1 cellular context compared by ENCODE assay signal in the genomic region with DNA sequence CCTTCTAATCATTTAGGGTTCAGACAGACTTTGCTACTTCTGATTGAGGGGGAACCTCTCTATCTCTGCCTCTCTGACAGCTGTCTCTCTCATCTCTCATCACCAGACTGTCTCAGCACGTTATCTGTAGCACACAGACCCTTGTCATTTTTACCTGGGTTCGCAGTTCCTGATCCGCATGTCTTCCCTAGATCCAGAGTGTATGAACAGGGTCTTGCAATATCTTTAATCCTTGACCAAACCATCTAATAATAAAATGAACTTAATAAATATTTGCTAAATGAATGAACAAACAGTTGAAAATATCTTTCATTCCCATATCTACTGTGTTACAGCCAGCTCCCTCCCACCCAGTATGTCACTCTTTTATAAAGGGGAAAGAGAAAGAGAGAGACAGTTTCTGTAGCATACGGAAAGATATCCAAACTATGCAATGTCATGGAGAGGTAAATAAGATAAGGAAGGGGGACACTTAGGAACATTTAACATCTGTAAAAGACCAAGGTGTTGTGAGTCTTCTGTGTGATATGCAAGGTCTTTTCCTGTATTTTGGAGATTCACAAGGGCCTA.
TF ChIP-seq lines count a peak whose summit lies in the region.

No MANE protein-coding gene starts in this region.

TF ChIP-seq in K562, 482 proteins besides CTCF, POLR2A, EP300 and RAD21 (continued from another document):
- TF ChIP-seq MTA3 (IDR thresholded peaks at IDR 0.05; ENCODE audit: borderline replicate concordance), result 0 out of 2 replicates have a peak, but pooled peaks have one; percentile 19
- no peak for TF ChIP-seq ZBTB1 (CRISPR knock-in tag; IDR thresholded peaks at IDR 0.05; ENCODE audit: borderline replicate concordance, low read depth)
- peak; percentile 87 for TF ChIP-seq SMAD4 (CRISPR knock-in tag; conservative IDR thresholded peaks at IDR 0.05)
- TF ChIP-seq, protein P1, sequence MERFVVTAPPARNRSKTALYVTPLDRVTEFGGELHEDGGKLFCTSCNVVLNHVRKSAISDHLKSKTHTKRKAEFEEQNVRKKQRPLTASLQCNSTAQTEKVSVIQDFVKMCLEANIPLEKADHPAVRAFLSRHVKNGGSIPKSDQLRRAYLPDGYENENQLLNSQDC (CRISPR knock-in tag; IDR thresholded peaks at IDR 0.05), result no peak; the same call in 1 of the 2 replicates
- TF ChIP-seq L3MBTL2 (IDR thresholded peaks at IDR 0.05), result no peak
- no peak for TF ChIP-seq POLR2B (IDR thresholded peaks at IDR 0.05; ENCODE audit: low read depth, partially characterized antibody)
- peak; percentile 77 to 92; a peak in 2 of 4 replicates for TF ChIP-seq ARNT (IDR thresholded peaks at IDR 0.05)
- peak; percentile 39; the same call in 1 of the 2 replicates for TF ChIP-seq MAFK (IDR thresholded peaks at IDR 0.05; ENCODE audit: low read length)
- TF ChIP-seq ZNF263 (CRISPR knock-in tag; IDR thresholded peaks at IDR 0.05; ENCODE audit: borderline replicate concordance), result no peak
- no peak for TF ChIP-seq KDM5B (IDR thresholded peaks at IDR 0.05; ENCODE audit: insufficient replicate concordance, low read depth, low read length)
- TF ChIP-seq NCOA1 (IDR thresholded peaks at IDR 0.05; ENCODE audit: low read depth), result peak; percentile 81; the same call in 1 of the 2 replicates
- peak; percentile 94; the same call in 1 of the 2 replicates for TF ChIP-seq POLR2AphosphoS5 (IDR thresholded peaks at IDR 0.05; ENCODE audit: control insufficient read depth, insufficient read depth, low read depth, low read length)
- TF ChIP-seq EZH2 (IDR thresholded peaks at IDR 0.05; ENCODE audit: borderline replicate concordance, low read depth, low read length), result no peak
- TF ChIP-seq, protein P2, sequence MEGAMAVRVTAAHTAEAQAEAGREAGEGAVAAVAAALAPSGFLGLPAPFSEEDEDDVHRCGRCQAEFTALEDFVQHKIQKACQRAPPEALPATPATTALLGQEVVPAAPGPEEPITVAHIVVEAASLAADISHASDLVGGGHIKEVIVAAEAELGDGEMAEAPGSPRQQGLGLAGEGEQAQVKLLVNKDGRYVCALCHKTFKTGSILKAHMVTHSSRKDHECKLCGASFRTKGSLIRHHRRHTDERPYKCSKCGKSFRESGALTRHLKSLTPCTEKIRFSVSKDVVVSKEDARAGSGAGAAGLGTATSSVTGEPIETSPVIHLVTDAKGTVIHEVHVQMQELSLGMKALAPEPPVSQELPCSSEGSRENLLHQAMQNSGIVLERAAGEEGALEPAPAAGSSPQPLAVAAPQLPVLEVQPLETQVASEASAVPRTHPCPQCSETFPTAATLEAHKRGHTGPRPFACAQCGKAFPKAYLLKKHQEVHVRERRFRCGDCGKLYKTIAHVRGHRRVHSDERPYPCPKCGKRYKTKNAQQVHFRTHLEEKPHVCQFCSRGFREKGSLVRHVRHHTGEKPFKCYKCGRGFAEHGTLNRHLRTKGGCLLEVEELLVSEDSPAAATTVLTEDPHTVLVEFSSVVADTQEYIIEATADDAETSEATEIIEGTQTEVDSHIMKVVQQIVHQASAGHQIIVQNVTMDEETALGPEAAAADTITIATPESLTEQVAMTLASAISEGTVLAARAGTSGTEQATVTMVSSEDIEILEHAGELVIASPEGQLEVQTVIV (CRISPR knock-in tag; IDR thresholded peaks at IDR 0.05; ENCODE audit: borderline replicate concordance), result no peak
- TF ChIP-seq, protein P3, sequence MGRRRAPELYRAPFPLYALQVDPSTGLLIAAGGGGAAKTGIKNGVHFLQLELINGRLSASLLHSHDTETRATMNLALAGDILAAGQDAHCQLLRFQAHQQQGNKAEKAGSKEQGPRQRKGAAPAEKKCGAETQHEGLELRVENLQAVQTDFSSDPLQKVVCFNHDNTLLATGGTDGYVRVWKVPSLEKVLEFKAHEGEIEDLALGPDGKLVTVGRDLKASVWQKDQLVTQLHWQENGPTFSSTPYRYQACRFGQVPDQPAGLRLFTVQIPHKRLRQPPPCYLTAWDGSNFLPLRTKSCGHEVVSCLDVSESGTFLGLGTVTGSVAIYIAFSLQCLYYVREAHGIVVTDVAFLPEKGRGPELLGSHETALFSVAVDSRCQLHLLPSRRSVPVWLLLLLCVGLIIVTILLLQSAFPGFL (CRISPR knock-in tag; IDR thresholded peaks at IDR 0.05), result no peak
- TF ChIP-seq, protein P4, sequence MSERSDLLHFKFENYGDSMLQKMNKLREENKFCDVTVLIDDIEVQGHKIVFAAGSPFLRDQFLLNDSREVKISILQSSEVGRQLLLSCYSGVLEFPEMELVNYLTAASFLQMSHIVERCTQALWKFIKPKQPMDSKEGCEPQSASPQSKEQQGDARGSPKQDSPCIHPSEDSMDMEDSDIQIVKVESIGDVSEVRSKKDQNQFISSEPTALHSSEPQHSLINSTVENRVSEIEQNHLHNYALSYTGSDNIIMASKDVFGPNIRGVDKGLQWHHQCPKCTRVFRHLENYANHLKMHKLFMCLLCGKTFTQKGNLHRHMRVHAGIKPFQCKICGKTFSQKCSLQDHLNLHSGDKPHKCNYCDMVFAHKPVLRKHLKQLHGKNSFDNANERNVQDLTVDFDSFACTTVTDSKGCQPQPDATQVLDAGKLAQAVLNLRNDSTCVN (CRISPR knock-in tag; IDR thresholded peaks at IDR 0.05), result no peak
- 0 out of 2 replicates have a peak, but pooled peaks have one; percentile 23 for TF ChIP-seq ZKSCAN1 (IDR thresholded peaks at IDR 0.05; ENCODE audit: low read depth, low read length)
- no peak for TF ChIP-seq ZFP36 (IDR thresholded peaks at IDR 0.05; ENCODE audit: low read depth, low read length, partially characterized antibody)
- TF ChIP-seq, protein P5, sequence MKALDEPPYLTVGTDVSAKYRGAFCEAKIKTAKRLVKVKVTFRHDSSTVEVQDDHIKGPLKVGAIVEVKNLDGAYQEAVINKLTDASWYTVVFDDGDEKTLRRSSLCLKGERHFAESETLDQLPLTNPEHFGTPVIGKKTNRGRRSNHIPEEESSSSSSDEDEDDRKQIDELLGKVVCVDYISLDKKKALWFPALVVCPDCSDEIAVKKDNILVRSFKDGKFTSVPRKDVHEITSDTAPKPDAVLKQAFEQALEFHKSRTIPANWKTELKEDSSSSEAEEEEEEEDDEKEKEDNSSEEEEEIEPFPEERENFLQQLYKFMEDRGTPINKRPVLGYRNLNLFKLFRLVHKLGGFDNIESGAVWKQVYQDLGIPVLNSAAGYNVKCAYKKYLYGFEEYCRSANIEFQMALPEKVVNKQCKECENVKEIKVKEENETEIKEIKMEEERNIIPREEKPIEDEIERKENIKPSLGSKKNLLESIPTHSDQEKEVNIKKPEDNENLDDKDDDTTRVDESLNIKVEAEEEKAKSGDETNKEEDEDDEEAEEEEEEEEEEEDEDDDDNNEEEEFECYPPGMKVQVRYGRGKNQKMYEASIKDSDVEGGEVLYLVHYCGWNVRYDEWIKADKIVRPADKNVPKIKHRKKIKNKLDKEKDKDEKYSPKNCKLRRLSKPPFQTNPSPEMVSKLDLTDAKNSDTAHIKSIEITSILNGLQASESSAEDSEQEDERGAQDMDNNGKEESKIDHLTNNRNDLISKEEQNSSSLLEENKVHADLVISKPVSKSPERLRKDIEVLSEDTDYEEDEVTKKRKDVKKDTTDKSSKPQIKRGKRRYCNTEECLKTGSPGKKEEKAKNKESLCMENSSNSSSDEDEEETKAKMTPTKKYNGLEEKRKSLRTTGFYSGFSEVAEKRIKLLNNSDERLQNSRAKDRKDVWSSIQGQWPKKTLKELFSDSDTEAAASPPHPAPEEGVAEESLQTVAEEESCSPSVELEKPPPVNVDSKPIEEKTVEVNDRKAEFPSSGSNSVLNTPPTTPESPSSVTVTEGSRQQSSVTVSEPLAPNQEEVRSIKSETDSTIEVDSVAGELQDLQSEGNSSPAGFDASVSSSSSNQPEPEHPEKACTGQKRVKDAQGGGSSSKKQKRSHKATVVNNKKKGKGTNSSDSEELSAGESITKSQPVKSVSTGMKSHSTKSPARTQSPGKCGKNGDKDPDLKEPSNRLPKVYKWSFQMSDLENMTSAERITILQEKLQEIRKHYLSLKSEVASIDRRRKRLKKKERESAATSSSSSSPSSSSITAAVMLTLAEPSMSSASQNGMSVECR (CRISPR knock-in tag; IDR thresholded peaks at IDR 0.05), result no peak
- TF ChIP-seq FOSL1 (tag; conservative IDR thresholded peaks at IDR 0.05), result peak; percentile 70; the same call in 1 of the 2 replicates
- peak; percentile 96 for TF ChIP-seq SMARCE1 (IDR thresholded peaks at IDR 0.05)
- TF ChIP-seq, protein P6, sequence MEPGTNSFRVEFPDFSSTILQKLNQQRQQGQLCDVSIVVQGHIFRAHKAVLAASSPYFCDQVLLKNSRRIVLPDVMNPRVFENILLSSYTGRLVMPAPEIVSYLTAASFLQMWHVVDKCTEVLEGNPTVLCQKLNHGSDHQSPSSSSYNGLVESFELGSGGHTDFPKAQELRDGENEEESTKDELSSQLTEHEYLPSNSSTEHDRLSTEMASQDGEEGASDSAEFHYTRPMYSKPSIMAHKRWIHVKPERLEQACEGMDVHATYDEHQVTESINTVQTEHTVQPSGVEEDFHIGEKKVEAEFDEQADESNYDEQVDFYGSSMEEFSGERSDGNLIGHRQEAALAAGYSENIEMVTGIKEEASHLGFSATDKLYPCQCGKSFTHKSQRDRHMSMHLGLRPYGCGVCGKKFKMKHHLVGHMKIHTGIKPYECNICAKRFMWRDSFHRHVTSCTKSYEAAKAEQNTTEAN (CRISPR knock-in tag; IDR thresholded peaks at IDR 0.05), result no peak
- no peak for TF ChIP-seq ZNF780A (CRISPR knock-in tag; IDR thresholded peaks at IDR 0.05)
- TF ChIP-seq ZNF282 (CRISPR knock-in tag; IDR thresholded peaks at IDR 0.05), result no peak
- TF ChIP-seq, protein P7, sequence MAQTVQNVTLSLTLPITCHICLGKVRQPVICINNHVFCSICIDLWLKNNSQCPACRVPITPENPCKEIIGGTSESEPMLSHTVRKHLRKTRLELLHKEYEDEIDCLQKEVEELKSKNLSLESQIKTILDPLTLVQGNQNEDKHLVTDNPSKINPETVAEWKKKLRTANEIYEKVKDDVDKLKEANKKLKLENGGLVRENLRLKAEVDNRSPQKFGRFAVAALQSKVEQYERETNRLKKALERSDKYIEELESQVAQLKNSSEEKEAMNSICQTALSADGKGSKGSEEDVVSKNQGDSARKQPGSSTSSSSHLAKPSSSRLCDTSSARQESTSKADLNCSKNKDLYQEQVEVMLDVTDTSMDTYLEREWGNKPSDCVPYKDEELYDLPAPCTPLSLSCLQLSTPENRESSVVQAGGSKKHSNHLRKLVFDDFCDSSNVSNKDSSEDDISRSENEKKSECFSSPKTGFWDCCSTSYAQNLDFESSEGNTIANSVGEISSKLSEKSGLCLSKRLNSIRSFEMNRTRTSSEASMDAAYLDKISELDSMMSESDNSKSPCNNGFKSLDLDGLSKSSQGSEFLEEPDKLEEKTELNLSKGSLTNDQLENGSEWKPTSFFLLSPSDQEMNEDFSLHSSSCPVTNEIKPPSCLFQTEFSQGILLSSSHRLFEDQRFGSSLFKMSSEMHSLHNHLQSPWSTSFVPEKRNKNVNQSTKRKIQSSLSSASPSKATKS (CRISPR knock-in tag; IDR thresholded peaks at IDR 0.05), result no peak
- TF ChIP-seq E2F3 (CRISPR knock-in tag; IDR thresholded peaks at IDR 0.05), result no peak
- TF ChIP-seq ZNF75A (CRISPR knock-in tag; IDR thresholded peaks at IDR 0.05), result no peak
- no peak; the same call in 1 of the 2 replicates for TF ChIP-seq FOXJ2 (tag; IDR thresholded peaks at IDR 0.05)
- TF ChIP-seq NCOA2 (IDR thresholded peaks at IDR 0.05; ENCODE audit: partially characterized antibody in 2 of 2), result peak; percentile 55 to 74
- TF ChIP-seq SMAD1 (IDR thresholded peaks at IDR 0.05; ENCODE audit: low read depth, low read length, partially characterized antibody), result peak; percentile 77
- no peak for TF ChIP-seq IRF2 (CRISPR knock-in tag; IDR thresholded peaks at IDR 0.05)
- TF ChIP-seq ZNF589 (CRISPR knock-in tag; IDR thresholded peaks at IDR 0.05; ENCODE audit: low read depth), result no peak
- TF ChIP-seq HMGN3 (IDR thresholded peaks at IDR 0.05; ENCODE audit: borderline replicate concordance, extremely low read depth, insufficient read length, low read depth, low read length), result peak; percentile 86
- no peak for TF ChIP-seq ELF2 (CRISPR knock-in tag; IDR thresholded peaks at IDR 0.05)
- peak; percentile 2; the same call in 1 of the 2 replicates for TF ChIP-seq NFRKB (IDR thresholded peaks at IDR 0.05; ENCODE audit: low read depth)
- no peak for TF ChIP-seq FIP1L1 (IDR thresholded peaks at IDR 0.05; ENCODE audit: low read depth, low read length, poor library complexity, severe bottlenecking)
- no peak for TF ChIP-seq RBM15 (IDR thresholded peaks at IDR 0.05; ENCODE audit: insufficient read depth, low read length)
- TF ChIP-seq FOXM1 (IDR thresholded peaks at IDR 0.05; ENCODE audit: low read depth), result peak; percentile 95
- no peak for TF ChIP-seq FOXM1 (CRISPR knock-in tag; IDR thresholded peaks at IDR 0.05; ENCODE audit: low read depth)
- no peak for TF ChIP-seq NR4A1 (CRISPR knock-in tag; IDR thresholded peaks at IDR 0.05)
- peak; percentile 70; the same call in 1 of the 2 replicates for TF ChIP-seq NR4A1 (tag; IDR thresholded peaks at IDR 0.05)
- TF ChIP-seq, protein P8, sequence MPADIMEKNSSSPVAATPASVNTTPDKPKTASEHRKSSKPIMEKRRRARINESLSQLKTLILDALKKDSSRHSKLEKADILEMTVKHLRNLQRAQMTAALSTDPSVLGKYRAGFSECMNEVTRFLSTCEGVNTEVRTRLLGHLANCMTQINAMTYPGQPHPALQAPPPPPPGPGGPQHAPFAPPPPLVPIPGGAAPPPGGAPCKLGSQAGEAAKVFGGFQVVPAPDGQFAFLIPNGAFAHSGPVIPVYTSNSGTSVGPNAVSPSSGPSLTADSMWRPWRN (IDR thresholded peaks at IDR 0.05; ENCODE audit: low read depth), result peak; percentile 17; the same call in 1 of the 2 replicates
- TF ChIP-seq TAL1 (IDR thresholded peaks at IDR 0.05), result peak; percentile 99
- TF ChIP-seq RBFOX2 (IDR thresholded peaks at IDR 0.05; ENCODE audit: low read depth, low read length), result no peak
- TF ChIP-seq ZNF445 (CRISPR knock-in tag; IDR thresholded peaks at IDR 0.05; ENCODE audit: low read depth), result no peak
- no peak for TF ChIP-seq ZNF134 (CRISPR knock-in tag; conservative IDR thresholded peaks at IDR 0.05)
- TF ChIP-seq, protein P9, sequence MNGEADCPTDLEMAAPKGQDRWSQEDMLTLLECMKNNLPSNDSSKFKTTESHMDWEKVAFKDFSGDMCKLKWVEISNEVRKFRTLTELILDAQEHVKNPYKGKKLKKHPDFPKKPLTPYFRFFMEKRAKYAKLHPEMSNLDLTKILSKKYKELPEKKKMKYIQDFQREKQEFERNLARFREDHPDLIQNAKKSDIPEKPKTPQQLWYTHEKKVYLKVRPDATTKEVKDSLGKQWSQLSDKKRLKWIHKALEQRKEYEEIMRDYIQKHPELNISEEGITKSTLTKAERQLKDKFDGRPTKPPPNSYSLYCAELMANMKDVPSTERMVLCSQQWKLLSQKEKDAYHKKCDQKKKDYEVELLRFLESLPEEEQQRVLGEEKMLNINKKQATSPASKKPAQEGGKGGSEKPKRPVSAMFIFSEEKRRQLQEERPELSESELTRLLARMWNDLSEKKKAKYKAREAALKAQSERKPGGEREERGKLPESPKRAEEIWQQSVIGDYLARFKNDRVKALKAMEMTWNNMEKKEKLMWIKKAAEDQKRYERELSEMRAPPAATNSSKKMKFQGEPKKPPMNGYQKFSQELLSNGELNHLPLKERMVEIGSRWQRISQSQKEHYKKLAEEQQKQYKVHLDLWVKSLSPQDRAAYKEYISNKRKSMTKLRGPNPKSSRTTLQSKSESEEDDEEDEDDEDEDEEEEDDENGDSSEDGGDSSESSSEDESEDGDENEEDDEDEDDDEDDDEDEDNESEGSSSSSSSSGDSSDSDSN (IDR thresholded peaks at IDR 0.05; ENCODE audit: borderline replicate concordance in 1 of 2, low read depth in 2 of 2, low read length in 2 of 2), result no peak
